1 cellular context compared by ENCODE assay signal in the genomic region with DNA sequence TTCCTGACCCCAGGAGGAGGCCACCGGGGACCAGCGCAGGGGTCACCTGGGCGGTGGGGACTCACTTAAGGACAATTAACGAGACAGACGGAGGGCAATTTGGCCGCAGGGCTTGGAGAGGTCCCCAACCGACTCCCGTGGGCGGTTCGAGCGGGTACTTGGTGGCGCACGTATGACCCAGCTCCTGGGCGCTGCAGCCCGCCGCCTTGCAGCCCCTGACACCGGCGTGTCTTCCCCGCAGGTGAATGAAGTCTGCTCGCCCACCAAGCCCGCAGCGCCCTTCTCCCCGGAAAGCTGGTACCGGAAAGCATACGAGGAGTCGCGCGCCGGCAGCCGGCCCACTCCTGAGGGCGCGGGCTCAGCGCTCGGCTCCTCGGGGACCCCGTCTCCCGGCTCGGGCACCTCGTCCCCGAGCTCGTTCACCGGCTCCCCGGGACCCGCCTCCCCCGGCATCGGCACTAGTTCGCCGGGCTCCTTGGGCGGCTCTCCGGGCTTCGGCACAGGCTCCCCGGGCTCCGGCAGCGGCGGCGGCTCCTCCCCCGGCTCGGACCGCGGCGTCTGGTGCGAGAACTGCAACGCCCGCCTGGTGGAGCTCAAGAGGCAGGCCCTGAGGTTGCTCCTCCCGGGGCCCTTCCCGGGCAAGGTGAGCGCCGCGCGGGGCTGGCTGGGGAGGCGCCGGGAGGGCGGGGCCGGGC.
TF ChIP-seq lines count a peak whose summit lies in the region.

No MANE protein-coding gene starts in this region.

TF ChIP-seq in HepG2, 621 proteins besides CTCF, POLR2A, EP300 and RAD21 (continued from another document):
- TF ChIP-seq, protein P1, sequence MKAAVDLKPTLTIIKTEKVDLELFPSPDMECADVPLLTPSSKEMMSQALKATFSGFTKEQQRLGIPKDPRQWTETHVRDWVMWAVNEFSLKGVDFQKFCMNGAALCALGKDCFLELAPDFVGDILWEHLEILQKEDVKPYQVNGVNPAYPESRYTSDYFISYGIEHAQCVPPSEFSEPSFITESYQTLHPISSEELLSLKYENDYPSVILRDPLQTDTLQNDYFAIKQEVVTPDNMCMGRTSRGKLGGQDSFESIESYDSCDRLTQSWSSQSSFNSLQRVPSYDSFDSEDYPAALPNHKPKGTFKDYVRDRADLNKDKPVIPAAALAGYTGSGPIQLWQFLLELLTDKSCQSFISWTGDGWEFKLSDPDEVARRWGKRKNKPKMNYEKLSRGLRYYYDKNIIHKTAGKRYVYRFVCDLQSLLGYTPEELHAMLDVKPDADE (CRISPR knock-in tag; IDR thresholded peaks at IDR 0.05) = no peak
- TF ChIP-seq, protein P2, sequence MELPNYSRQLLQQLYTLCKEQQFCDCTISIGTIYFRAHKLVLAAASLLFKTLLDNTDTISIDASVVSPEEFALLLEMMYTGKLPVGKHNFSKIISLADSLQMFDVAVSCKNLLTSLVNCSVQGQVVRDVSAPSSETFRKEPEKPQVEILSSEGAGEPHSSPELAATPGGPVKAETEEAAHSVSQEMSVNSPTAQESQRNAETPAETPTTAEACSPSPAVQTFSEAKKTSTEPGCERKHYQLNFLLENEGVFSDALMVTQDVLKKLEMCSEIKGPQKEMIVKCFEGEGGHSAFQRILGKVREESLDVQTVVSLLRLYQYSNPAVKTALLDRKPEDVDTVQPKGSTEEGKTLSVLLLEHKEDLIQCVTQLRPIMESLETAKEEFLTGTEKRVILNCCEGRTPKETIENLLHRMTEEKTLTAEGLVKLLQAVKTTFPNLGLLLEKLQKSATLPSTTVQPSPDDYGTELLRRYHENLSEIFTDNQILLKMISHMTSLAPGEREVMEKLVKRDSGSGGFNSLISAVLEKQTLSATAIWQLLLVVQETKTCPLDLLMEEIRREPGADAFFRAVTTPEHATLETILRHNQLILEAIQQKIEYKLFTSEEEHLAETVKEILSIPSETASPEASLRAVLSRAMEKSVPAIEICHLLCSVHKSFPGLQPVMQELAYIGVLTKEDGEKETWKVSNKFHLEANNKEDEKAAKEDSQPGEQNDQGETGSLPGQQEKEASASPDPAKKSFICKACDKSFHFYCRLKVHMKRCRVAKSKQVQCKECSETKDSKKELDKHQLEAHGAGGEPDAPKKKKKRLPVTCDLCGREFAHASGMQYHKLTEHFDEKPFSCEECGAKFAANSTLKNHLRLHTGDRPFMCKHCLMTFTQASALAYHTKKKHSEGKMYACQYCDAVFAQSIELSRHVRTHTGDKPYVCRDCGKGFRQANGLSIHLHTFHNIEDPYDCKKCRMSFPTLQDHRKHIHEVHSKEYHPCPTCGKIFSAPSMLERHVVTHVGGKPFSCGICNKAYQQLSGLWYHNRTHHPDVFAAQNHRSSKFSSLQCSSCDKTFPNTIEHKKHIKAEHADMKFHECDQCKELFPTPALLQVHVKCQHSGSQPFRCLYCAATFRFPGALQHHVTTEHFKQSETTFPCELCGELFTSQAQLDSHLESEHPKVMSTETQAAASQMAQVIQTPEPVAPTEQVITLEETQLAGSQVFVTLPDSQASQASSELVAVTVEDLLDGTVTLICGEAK (IDR thresholded peaks at IDR 0.05) = no peak
- TF ChIP-seq, protein P2 (CRISPR knock-in tag; IDR thresholded peaks at IDR 0.05) = no peak
- TF ChIP-seq SAFB2 (CRISPR knock-in tag; IDR thresholded peaks at IDR 0.05; ENCODE audit: borderline replicate concordance, low read depth) (0 out of 2 replicates have a peak, but pooled peaks have one; percentile 42), CAMTA2 (CRISPR knock-in tag; IDR thresholded peaks at IDR 0.05; ENCODE audit: borderline replicate concordance) (no peak), ZNF75D (CRISPR knock-in tag; IDR thresholded peaks at IDR 0.05; ENCODE audit: borderline replicate concordance) (no peak), SMARCC2 (IDR thresholded peaks at IDR 0.05) (no peak), FOXO1 (CRISPR knock-in tag; IDR thresholded peaks at IDR 0.05) (no peak), ISL2 (CRISPR knock-in tag; IDR thresholded peaks at IDR 0.05) (no peak), STAG1 (CRISPR knock-in tag; IDR thresholded peaks at IDR 0.05) (peak; percentile 73), SMC3 (IDR thresholded peaks at IDR 0.05; ENCODE audit: low read length) (peak; percentile 25; the same call in 1 of the 2 replicates), CBX2 (IDR thresholded peaks at IDR 0.05; ENCODE audit: low read depth, low read length) (0 out of 2 replicates have a peak, but pooled peaks have one; percentile 39), CBX2 (CRISPR knock-in tag; IDR thresholded peaks at IDR 0.05; ENCODE audit: low read depth) (no peak), HNRNPL (IDR thresholded peaks at IDR 0.05; ENCODE audit: low read depth, low read length) (no peak), EZH2 (conservative IDR thresholded peaks at IDR 0.05; ENCODE audit: low read depth, low read length) (0 out of 2 replicates have a peak, but pooled peaks have one; percentile 28)
- TF ChIP-seq, protein P3, sequence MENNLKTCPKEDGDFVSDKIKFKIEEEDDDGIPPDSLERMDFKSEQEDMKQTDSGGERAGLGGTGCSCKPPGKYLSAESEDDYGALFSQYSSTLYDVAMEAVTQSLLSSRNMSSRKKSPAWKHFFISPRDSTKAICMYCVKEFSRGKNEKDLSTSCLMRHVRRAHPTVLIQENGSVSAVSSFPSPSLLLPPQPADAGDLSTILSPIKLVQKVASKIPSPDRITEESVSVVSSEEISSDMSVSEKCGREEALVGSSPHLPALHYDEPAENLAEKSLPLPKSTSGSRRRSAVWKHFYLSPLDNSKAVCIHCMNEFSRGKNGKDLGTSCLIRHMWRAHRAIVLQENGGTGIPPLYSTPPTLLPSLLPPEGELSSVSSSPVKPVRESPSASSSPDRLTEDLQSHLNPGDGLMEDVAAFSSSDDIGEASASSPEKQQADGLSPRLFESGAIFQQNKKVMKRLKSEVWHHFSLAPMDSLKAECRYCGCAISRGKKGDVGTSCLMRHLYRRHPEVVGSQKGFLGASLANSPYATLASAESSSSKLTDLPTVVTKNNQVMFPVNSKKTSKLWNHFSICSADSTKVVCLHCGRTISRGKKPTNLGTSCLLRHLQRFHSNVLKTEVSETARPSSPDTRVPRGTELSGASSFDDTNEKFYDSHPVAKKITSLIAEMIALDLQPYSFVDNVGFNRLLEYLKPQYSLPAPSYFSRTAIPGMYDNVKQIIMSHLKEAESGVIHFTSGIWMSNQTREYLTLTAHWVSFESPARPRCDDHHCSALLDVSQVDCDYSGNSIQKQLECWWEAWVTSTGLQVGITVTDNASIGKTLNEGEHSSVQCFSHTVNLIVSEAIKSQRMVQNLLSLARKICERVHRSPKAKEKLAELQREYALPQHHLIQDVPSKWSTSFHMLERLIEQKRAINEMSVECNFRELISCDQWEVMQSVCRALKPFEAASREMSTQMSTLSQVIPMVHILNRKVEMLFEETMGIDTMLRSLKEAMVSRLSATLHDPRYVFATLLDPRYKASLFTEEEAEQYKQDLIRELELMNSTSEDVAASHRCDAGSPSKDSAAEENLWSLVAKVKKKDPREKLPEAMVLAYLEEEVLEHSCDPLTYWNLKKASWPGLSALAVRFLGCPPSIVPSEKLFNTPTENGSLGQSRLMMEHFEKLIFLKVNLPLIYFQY (CRISPR knock-in tag; IDR thresholded peaks at IDR 0.05; ENCODE audit: borderline replicate concordance) = peak; percentile 15; the same call in 1 of the 2 replicates
- TF ChIP-seq, protein P4, sequence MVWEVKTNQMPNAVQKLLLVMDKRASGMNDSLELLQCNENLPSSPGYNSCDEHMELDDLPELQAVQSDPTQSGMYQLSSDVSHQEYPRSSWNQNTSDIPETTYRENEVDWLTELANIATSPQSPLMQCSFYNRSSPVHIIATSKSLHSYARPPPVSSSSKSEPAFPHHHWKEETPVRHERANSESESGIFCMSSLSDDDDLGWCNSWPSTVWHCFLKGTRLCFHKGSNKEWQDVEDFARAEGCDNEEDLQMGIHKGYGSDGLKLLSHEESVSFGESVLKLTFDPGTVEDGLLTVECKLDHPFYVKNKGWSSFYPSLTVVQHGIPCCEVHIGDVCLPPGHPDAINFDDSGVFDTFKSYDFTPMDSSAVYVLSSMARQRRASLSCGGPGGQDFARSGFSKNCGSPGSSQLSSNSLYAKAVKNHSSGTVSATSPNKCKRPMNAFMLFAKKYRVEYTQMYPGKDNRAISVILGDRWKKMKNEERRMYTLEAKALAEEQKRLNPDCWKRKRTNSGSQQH (CRISPR knock-in tag; IDR thresholded peaks at IDR 0.05; ENCODE audit: low read depth) = 0 out of 2 replicates have a peak, but pooled peaks have one; percentile 18
